Comparison of ENCODE assay signal across 39 cellular contexts in genomic region chr3:4042070-4042469, GRCh38.
"Had no signal": no experiment of that assay in that cellular context is flagged by ENCODE, and none has a peak within 500 bp of the region (broad histone marks: within the 10 kb centered on the region; RNA-seq: fewer than 3 reads in every experiment).

No MANE protein-coding gene starts in this region.

- H3K27ac Mint-ChIP-seq: activated naive CD4-positive, alpha-beta T cell treated with anti-CD3 and anti-CD28 coated beads for 36 hours; activated naive CD4-positive, alpha-beta T cell treated with anti-CD3 and anti-CD28 coated beads, Interleukin-2, amount 10 ng/mL, durations not matched to agents 7 days and 5 days; activated naive CD4-positive, alpha-beta T cell treated with anti-CD3 and anti-CD28 coated beads, Interleukin-2, amount 50 U/mL, for 24 hours; activated naive CD4-positive, alpha-beta T cell treated with anti-CD3 and anti-CD28 coated beads, Interleukin-2, amount 50 U/mL, for 72 hours; activated naive CD8-positive, alpha-beta T cell; activated naive CD8-positive, alpha-beta T cell treated with anti-CD3 and anti-CD28 coated beads for 36 hours; activated naive CD8-positive, alpha-beta T cell treated with anti-CD3 and anti-CD28 coated beads, Interleukin-2, amount 10 ng/mL, durations not matched to agents 7 days and 5 days; activated naive CD8-positive, alpha-beta T cell treated with anti-CD3 and anti-CD28 coated beads, Interleukin-2, amount 50 U/mL, for 24 hours; activated T-cell treated with anti-CD3 and anti-CD28 coated beads, Interleukin-2, amount 50 U/mL, for 72 hours; activated T-helper 1 cell treated with anti-CD3 and anti-CD28 coated beads, Interleukin-12 subunit alpha, Interleukin-12 subunit beta, Interleukin-2, Interleukin-4 antibody, amounts not matched to agents 30 ng/mL and 10 ng/mL and 1 ng/mL, durations not matched to agents 14 hours and 24 hours and 36 hours; activated T-helper 17 cell treated with anti-CD3 and anti-CD28 coated beads, Interleukin-2, amount 50 U/mL, for 72 hours; activated T-helper 2 cell treated with anti-CD3 and anti-CD28 coated beads, Interferon-gamma antibody, Interleukin-2, Interleukin-4, amounts not matched to agents 10 μg/mL and 5 μg/mL and 100 μg/mL, durations not matched to agents 14 hours and 24 hours and 36 hours; brain had no signal

- H3K27ac ChIP-seq: adrenal gland, ascending aorta, body of pancreas, brain microvascular endothelial cell, breast epithelium, cardiac muscle cell had no signal

- H3K4me1 ChIP-seq: adrenal gland, ascending aorta, body of pancreas, breast epithelium had no signal

- H3K9me3 ChIP-seq: adrenal gland, ascending aorta, body of pancreas, breast epithelium had no signal

- H3K27me3 ChIP-seq: adrenal gland, ascending aorta, body of pancreas, brain microvascular endothelial cell, breast epithelium, cardiac muscle cell had no signal

- ATAC-seq: activated naive CD4-positive, alpha-beta T cell treated with anti-CD3 and anti-CD28 coated beads, Interleukin-2, amount 50 U/mL, for 72 hours; activated naive CD8-positive, alpha-beta T cell treated with anti-CD3 and anti-CD28 coated beads, Interleukin-2, amount 50 U/mL, for 24 hours; activated T-cell treated with anti-CD3 and anti-CD28 coated beads, Interleukin-2, amount 50 U/mL, for 4 hours; activated T-cell treated with anti-CD3 and anti-CD28 coated beads, Interleukin-2, amount 50 U/mL, for 72 hours; activated T-helper 17 cell treated with anti-CD3 and anti-CD28 coated beads, Interleukin-2, amount 50 U/mL, for 72 hours; body of pancreas had no signal

- H3K36me3 Mint-ChIP-seq: activated naive CD4-positive, alpha-beta T cell treated with anti-CD3 and anti-CD28 coated beads, Interleukin-2, amount 10 ng/mL, durations not matched to agents 7 days and 5 days; activated naive CD4-positive, alpha-beta T cell treated with anti-CD3 and anti-CD28 coated beads, Interleukin-2, amount 50 U/mL, for 24 hours; activated naive CD4-positive, alpha-beta T cell treated with anti-CD3 and anti-CD28 coated beads, Interleukin-2, amount 50 U/mL, for 72 hours; activated naive CD8-positive, alpha-beta T cell; activated naive CD8-positive, alpha-beta T cell treated with anti-CD3 and anti-CD28 coated beads, Interleukin-2, amount 10 ng/mL, durations not matched to agents 7 days and 5 days; brain had no signal

- DNase-seq: activated effector memory CD4-positive, alpha-beta T cell treated with anti-CD3 and anti-CD28 coated beads, Interleukin-2, amount 50 U/mL, for 16 hours; activated effector memory CD4-positive, alpha-beta T cell treated with Interleukin-2 at 50 U/mL for 16 hours; activated gamma-delta T cell; activated gamma-delta T cell treated with Interleukin-2 at 50 U/mL for 16 hours; activated naive CD4-positive, alpha-beta T cell; activated naive CD4-positive, alpha-beta T cell treated with anti-CD3 and anti-CD28 coated beads for 36 hours; activated naive CD4-positive, alpha-beta T cell treated with anti-CD3 and anti-CD28 coated beads, Interleukin-2, amount 10 ng/mL, durations not matched to agents 7 days and 5 days; activated naive CD4-positive, alpha-beta T cell treated with anti-CD3 and anti-CD28 coated beads, Interleukin-2, amount 50 U/mL, for 16 hours; activated naive CD4-positive, alpha-beta T cell treated with Interleukin-2 at 50 U/mL for 16 hours; activated naive CD8-positive, alpha-beta T cell treated with anti-CD3 and anti-CD28 coated beads for 36 hours; activated naive CD8-positive, alpha-beta T cell treated with anti-CD3 and anti-CD28 coated beads, Interleukin-2, amount 10 ng/mL, durations not matched to agents 7 days and 5 days; activated naive CD8-positive, alpha-beta T cell treated with anti-CD3 and anti-CD28 coated beads, Interleukin-2, amount 50 U/mL, for 24 hours; activated T-cell treated with anti-CD3 and anti-CD28 coated beads, Interleukin-2, amount 50 U/mL, for 4 hours; activated T-cell treated with anti-CD3 and anti-CD28 coated beads, Interleukin-2, amount 50 U/mL, for 48 hours; activated T-cell treated with anti-CD3 and anti-CD28 coated beads, Interleukin-2, amount 50 U/mL, for 72 hours; adrenal gland; amniotic stem cell; amygdala; anterior cingulate cortex; aorta; body of pancreas; brain microvascular endothelial cell; caudate nucleus; central memory CD4-positive, alpha-beta T cell; cerebellar nuclear complex had no signal

- H3K4me1 Mint-ChIP-seq: activated naive CD4-positive, alpha-beta T cell treated with anti-CD3 and anti-CD28 coated beads, Interleukin-2, amount 10 ng/mL, durations not matched to agents 7 days and 5 days; activated naive CD4-positive, alpha-beta T cell treated with anti-CD3 and anti-CD28 coated beads, Interleukin-2, amount 50 U/mL, for 24 hours; activated naive CD8-positive, alpha-beta T cell treated with anti-CD3 and anti-CD28 coated beads for 36 hours; activated naive CD8-positive, alpha-beta T cell treated with anti-CD3 and anti-CD28 coated beads, Interleukin-2, amount 10 ng/mL, durations not matched to agents 7 days and 5 days; activated naive CD8-positive, alpha-beta T cell treated with anti-CD3 and anti-CD28 coated beads, Interleukin-2, amount 50 U/mL, for 24 hours; activated T-helper 17 cell treated with anti-CD3 and anti-CD28 coated beads, Interleukin-2, amount 50 U/mL, for 72 hours; central memory CD8-positive, alpha-beta T cell had no signal

- H3K27me3 Mint-ChIP-seq: activated naive CD4-positive, alpha-beta T cell treated with anti-CD3 and anti-CD28 coated beads, Interleukin-2, amount 10 ng/mL, durations not matched to agents 7 days and 5 days; activated naive CD4-positive, alpha-beta T cell treated with anti-CD3 and anti-CD28 coated beads, Interleukin-2, amount 50 U/mL, for 24 hours; activated naive CD8-positive, alpha-beta T cell; activated naive CD8-positive, alpha-beta T cell treated with anti-CD3 and anti-CD28 coated beads for 36 hours; activated naive CD8-positive, alpha-beta T cell treated with anti-CD3 and anti-CD28 coated beads, Interleukin-2, amount 10 ng/mL, durations not matched to agents 7 days and 5 days; activated naive CD8-positive, alpha-beta T cell treated with anti-CD3 and anti-CD28 coated beads, Interleukin-2, amount 50 U/mL, for 24 hours; activated T-helper 17 cell treated with anti-CD3 and anti-CD28 coated beads, Interleukin-2, amount 50 U/mL, for 72 hours; brain; central memory CD8-positive, alpha-beta T cell had no signal

- H3K9me3 Mint-ChIP-seq: activated naive CD4-positive, alpha-beta T cell treated with anti-CD3 and anti-CD28 coated beads for 36 hours; activated naive CD4-positive, alpha-beta T cell treated with anti-CD3 and anti-CD28 coated beads, Interleukin-2, amount 10 ng/mL, durations not matched to agents 7 days and 5 days; activated naive CD4-positive, alpha-beta T cell treated with anti-CD3 and anti-CD28 coated beads, Interleukin-2, amount 50 U/mL, for 24 hours; activated naive CD4-positive, alpha-beta T cell treated with anti-CD3 and anti-CD28 coated beads, Interleukin-2, amount 50 U/mL, for 72 hours; activated naive CD8-positive, alpha-beta T cell treated with anti-CD3 and anti-CD28 coated beads for 36 hours; activated naive CD8-positive, alpha-beta T cell treated with anti-CD3 and anti-CD28 coated beads, Interleukin-2, amount 10 ng/mL, durations not matched to agents 7 days and 5 days; activated naive CD8-positive, alpha-beta T cell treated with anti-CD3 and anti-CD28 coated beads, Interleukin-2, amount 50 U/mL, for 24 hours; activated T-cell treated with anti-CD3 and anti-CD28 coated beads, Interleukin-2, amount 50 U/mL, for 4 hours; activated T-cell treated with anti-CD3 and anti-CD28 coated beads, Interleukin-2, amount 50 U/mL, for 72 hours; activated T-helper 1 cell treated with anti-CD3 and anti-CD28 coated beads, Interleukin-12 subunit alpha, Interleukin-12 subunit beta, Interleukin-2, Interleukin-4 antibody, amounts not matched to agents 30 ng/mL and 10 ng/mL and 1 ng/mL, durations not matched to agents 14 hours and 24 hours and 36 hours; activated T-helper 17 cell treated with anti-CD3 and anti-CD28 coated beads, Interleukin-2, amount 50 U/mL, for 72 hours; activated T-helper 2 cell treated with anti-CD3 and anti-CD28 coated beads, Interferon-gamma antibody, Interleukin-2, Interleukin-4, amounts not matched to agents 10 μg/mL and 5 μg/mL and 100 μg/mL, durations not matched to agents 14 hours and 24 hours and 36 hours; central memory CD8-positive, alpha-beta T cell had no signal

- H3K4me3 Mint-ChIP-seq: activated naive CD4-positive, alpha-beta T cell treated with anti-CD3 and anti-CD28 coated beads for 36 hours; activated naive CD4-positive, alpha-beta T cell treated with anti-CD3 and anti-CD28 coated beads, Interleukin-2, amount 10 ng/mL, durations not matched to agents 7 days and 5 days; activated naive CD4-positive, alpha-beta T cell treated with anti-CD3 and anti-CD28 coated beads, Interleukin-2, amount 50 U/mL, for 24 hours; activated naive CD8-positive, alpha-beta T cell; activated naive CD8-positive, alpha-beta T cell treated with anti-CD3 and anti-CD28 coated beads for 36 hours; activated naive CD8-positive, alpha-beta T cell treated with anti-CD3 and anti-CD28 coated beads, Interleukin-2, amount 10 ng/mL, durations not matched to agents 7 days and 5 days; activated naive CD8-positive, alpha-beta T cell treated with anti-CD3 and anti-CD28 coated beads, Interleukin-2, amount 50 U/mL, for 24 hours; activated T-cell treated with anti-CD3 and anti-CD28 coated beads, Interleukin-2, amount 50 U/mL, for 4 hours; activated T-cell treated with anti-CD3 and anti-CD28 coated beads, Interleukin-2, amount 50 U/mL, for 72 hours; activated T-helper 1 cell treated with anti-CD3 and anti-CD28 coated beads, Interleukin-12 subunit alpha, Interleukin-12 subunit beta, Interleukin-2, Interleukin-4 antibody, amounts not matched to agents 30 ng/mL and 10 ng/mL and 1 ng/mL, durations not matched to agents 14 hours and 24 hours and 36 hours; activated T-helper 17 cell treated with anti-CD3 and anti-CD28 coated beads, Interleukin-2, amount 50 U/mL, for 72 hours; brain; central memory CD8-positive, alpha-beta T cell had no signal

- H3K36me3 ChIP-seq: adrenal gland, ascending aorta, brain microvascular endothelial cell, breast epithelium, cardiac muscle cell had no signal

- FAIRE-seq: astrocyte, bronchial epithelial cell, colon had no signal

- H3K4me3 ChIP-seq: adrenal gland, ascending aorta, body of pancreas, breast epithelium, cardiac muscle cell had no signal
